25 cellular contexts compared by ENCODE assay signal in genomic region chr9:14427419-14427818, GRCh38.
"Had no signal": no experiment of that assay in that cellular context is flagged by ENCODE, and none has a peak within 500 bp of the region (broad histone marks: within the 10 kb centered on the region; RNA-seq: fewer than 3 reads in every experiment).

No MANE protein-coding gene starts in this region.

- H3K79me2 ChIP-seq: hepatocyte had no signal

- DNase-seq: colonic mucosa; dermis blood vessel endothelial cell; effector memory CD4-positive, alpha-beta T cell; foreskin keratinocyte; heart left ventricle; kidney; mesenchymal stem cell; naive thymus-derived CD8-positive, alpha-beta T cell; occipital lobe; ovary; posterior cingulate gyrus; psoas muscle; right cardiac atrium; sigmoid colon; stimulated activated CD4-positive, alpha-beta T cell treated with anti-CD3 and anti-CD28 coated beads, Interleukin-2, amount 100 ng/mL, for 24 hours; stimulated activated CD4-positive, alpha-beta T cell treated with anti-CD3 and anti-CD28 coated beads, Interleukin-4, amount 100 ng/mL, for 24 hours; stimulated activated naive CD4-positive, alpha-beta T cell treated with Interleukin-2 at 50 U/mL for 16 hours; stomach had no signal

- H3K4me3 Mint-ChIP-seq: naive thymus-derived CD8-positive, alpha-beta T cell; stimulated activated effector memory CD8-positive, alpha-beta T cell treated with anti-CD3 and anti-CD28 coated beads, Interleukin-12 subunit alpha, Interleukin-12 subunit beta, amount 100 ng/mL, for 72 hours had no signal

- H3K9me3 Mint-ChIP-seq: stimulated activated effector memory CD8-positive, alpha-beta T cell treated with anti-CD3 and anti-CD28 coated beads, Interleukin-12 subunit alpha, Interleukin-12 subunit beta, amount 100 ng/mL, for 72 hours had no signal

- H3K4me3 ChIP-seq: colonic mucosa, esophagus muscularis mucosa, gastroesophageal sphincter, heart left ventricle, hepatocyte, ovary, psoas muscle, sigmoid colon, stomach, tibial nerve, vagina had no signal

- ATAC-seq: foreskin keratinocyte; gastroesophageal sphincter; heart left ventricle; left lobe of liver; naive thymus-derived CD8-positive, alpha-beta T cell; psoas muscle; right cardiac atrium; stimulated activated effector memory CD8-positive, alpha-beta T cell treated with anti-CD3 and anti-CD28 coated beads, Interleukin-12 subunit alpha, Interleukin-12 subunit beta, amount 100 ng/mL, for 72 hours had no signal

- H3K4me1 ChIP-seq: colonic mucosa, foreskin keratinocyte, vagina had no signal

- H3K36me3 ChIP-seq: colonic mucosa, esophagus muscularis mucosa, gastroesophageal sphincter, heart left ventricle, ovary, sigmoid colon, stomach, tibial nerve, vagina had no signal

- H3K27ac Mint-ChIP-seq: naive thymus-derived CD8-positive, alpha-beta T cell; stimulated activated effector memory CD8-positive, alpha-beta T cell treated with anti-CD3 and anti-CD28 coated beads, Interleukin-12 subunit alpha, Interleukin-12 subunit beta, amount 100 ng/mL, for 72 hours had no signal

- H3K4me2 ChIP-seq: hepatocyte had no signal

- H3K27me3 ChIP-seq: colonic mucosa, esophagus muscularis mucosa, gastroesophageal sphincter, heart left ventricle, hepatocyte, ovary, sigmoid colon, stomach, tibial nerve, vagina had no signal

- H2AFZ ChIP-seq: hepatocyte had no signal

- H3K9me3 ChIP-seq: colonic mucosa, esophagus muscularis mucosa, gastroesophageal sphincter, heart left ventricle, ovary, psoas muscle, sigmoid colon, stomach, tibial nerve, vagina had no signal

- H3K36me3 Mint-ChIP-seq: naive thymus-derived CD8-positive, alpha-beta T cell; stimulated activated effector memory CD8-positive, alpha-beta T cell treated with anti-CD3 and anti-CD28 coated beads, Interleukin-12 subunit alpha, Interleukin-12 subunit beta, amount 100 ng/mL, for 72 hours had no signal

- H3K27ac ChIP-seq: colonic mucosa, esophagus muscularis mucosa, foreskin keratinocyte, gastroesophageal sphincter, hepatocyte, ovary, psoas muscle, sigmoid colon, stomach, tibial nerve, vagina had no signal
